In the genomic region with DNA sequence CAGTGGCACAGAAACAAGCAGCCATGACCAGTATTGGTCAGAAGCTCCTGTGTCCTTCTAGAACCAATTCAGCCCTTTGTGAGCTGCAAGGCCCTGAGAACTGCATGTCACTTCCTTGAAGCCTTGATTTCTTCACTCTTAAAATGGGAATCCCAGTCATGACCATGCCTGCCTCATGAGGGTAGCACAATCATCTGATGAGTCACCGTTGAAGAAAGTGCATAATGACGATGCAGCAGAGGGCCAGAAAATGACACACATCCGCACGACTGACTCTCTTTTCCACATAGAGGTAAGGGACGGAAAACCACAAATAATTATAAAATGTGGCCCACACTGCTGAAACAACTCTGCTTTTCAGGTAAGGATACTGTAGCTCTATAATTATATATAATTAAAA, we compare ENCODE assay signal across 21 cellular contexts.
DNase-seq lines count a peak whose midpoint lies in the region; ATAC-seq and TF ChIP-seq lines count a peak whose summit lies in the region.
"Had no signal": no experiment of that assay in that cellular context is flagged by ENCODE, and none has a peak within 500 bp of the region (broad histone marks: within the 10 kb centered on the region; RNA-seq: fewer than 3 reads in every experiment).

No MANE protein-coding gene starts in this region.

- CTCF ChIA-PET in activated CD4-positive, alpha-beta T cell treated with anti-CD3 and anti-CD28 coated beads for 36 hours (lab: Charles Lee) = interaction anchor here (1.1 kb wide), 1 partner anchor 9 kb away, joined by 3 read pairs; no protein-coding TSS in a partner anchor
- CTCF ChIA-PET in activated CD4-positive, alpha-beta T cell treated with anti-CD3 and anti-CD28 coated beads, Interleukin-2, amount 10 ng/mL, durations not matched to agents 7 days and 5 days (lab: Charles Lee) = interaction anchor here (0.6 kb wide), 1 partner anchor 526 kb away, joined by 4 read pairs; no protein-coding TSS in a partner anchor

- no peak overlapping the region for H3K27ac Mint-ChIP-seq in activated CD4-positive, alpha-beta T cell treated with anti-CD3 and anti-CD28 coated beads for 36 hours
- no peak overlapping the region for H3K27ac Mint-ChIP-seq in activated CD4-positive, alpha-beta T cell treated with anti-CD3 and anti-CD28 coated beads, Interleukin-2, amount 10 ng/mL, durations not matched to agents 7 days and 5 days
- H3K27ac Mint-ChIP-seq in stimulated activated memory B cell treated with anti-CD40 and anti-IgM and Interleukin-4, amounts not matched to agents 10 μg/mL and 1 μg/mL and 100 μg/mL, for 72 hours = no peak overlapping the region
- H3K27ac Mint-ChIP-seq: activated B cell treated with CpG ODN at 0.5 μM for 24 hours; CD4-positive, alpha-beta T cell; memory B cell; nephron progenitor cell had no signal

- no peaks in the 10 kb centered on the region for H3K36me3 ChIP-seq in SK-N-MC (ENCODE audit: insufficient read depth, low read length)
- H3K36me3 ChIP-seq: HAP-1, tibial artery had no signal

- no peaks in the 10 kb centered on the region for H3K9me3 Mint-ChIP-seq in activated CD4-positive, alpha-beta T cell treated with anti-CD3 and anti-CD28 coated beads for 36 hours (ENCODE audit: low read depth)
- H3K9me3 Mint-ChIP-seq in activated CD4-positive, alpha-beta T cell treated with anti-CD3 and anti-CD28 coated beads, Interleukin-2, amount 10 ng/mL, durations not matched to agents 7 days and 5 days = peaks cover 2% of the 10 kb centered on the region
- H3K9me3 Mint-ChIP-seq in stimulated activated memory B cell treated with anti-CD40 and anti-IgM and Interleukin-4, amounts not matched to agents 10 μg/mL and 1 μg/mL and 100 μg/mL, for 72 hours = peaks cover 10% of the 10 kb centered on the region
- H3K9me3 Mint-ChIP-seq: activated T-cell treated with anti-CD3 and anti-CD28 coated beads, Interleukin-2, amount 50 U/mL, for 4 hours; CD4-positive, alpha-beta T cell; nephron progenitor cell had no signal

- H3K36me3 Mint-ChIP-seq in activated CD4-positive, alpha-beta T cell treated with anti-CD3 and anti-CD28 coated beads for 36 hours (ENCODE audit: low read depth) = no peaks in the 10 kb centered on the region
- no peaks in the 10 kb centered on the region for H3K36me3 Mint-ChIP-seq in activated CD4-positive, alpha-beta T cell treated with anti-CD3 and anti-CD28 coated beads, Interleukin-2, amount 10 ng/mL, durations not matched to agents 7 days and 5 days (ENCODE audit: low read depth)
- no peaks in the 10 kb centered on the region for H3K36me3 Mint-ChIP-seq in stimulated activated memory B cell treated with anti-CD40 and anti-IgM and Interleukin-4, amounts not matched to agents 10 μg/mL and 1 μg/mL and 100 μg/mL, for 72 hours
- H3K36me3 Mint-ChIP-seq: memory B cell had no signal

- H3K27me3 Mint-ChIP-seq in activated CD4-positive, alpha-beta T cell treated with anti-CD3 and anti-CD28 coated beads for 36 hours = no peaks in the 10 kb centered on the region
- no peaks in the 10 kb centered on the region for H3K27me3 Mint-ChIP-seq in activated CD4-positive, alpha-beta T cell treated with anti-CD3 and anti-CD28 coated beads, Interleukin-2, amount 10 ng/mL, durations not matched to agents 7 days and 5 days
- no peaks in the 10 kb centered on the region for H3K27me3 Mint-ChIP-seq in stimulated activated memory B cell treated with anti-CD40 and anti-IgM and Interleukin-4, amounts not matched to agents 10 μg/mL and 1 μg/mL and 100 μg/mL, for 72 hours
- H3K27me3 Mint-ChIP-seq: activated B cell treated with CpG ODN at 0.5 μM for 24 hours; CD4-positive, alpha-beta T cell; memory B cell had no signal

- intact Hi-C loops in activated CD4-positive, alpha-beta T cell treated with anti-CD3 and anti-CD28 coated beads for 36 hours (cut with DNase I, micrococcal nuclease) = no loop called here

- DNase-seq in activated CD4-positive, alpha-beta T cell treated with anti-CD3 and anti-CD28 coated beads for 36 hours = peak; percentile 48
- DNase-seq in activated CD4-positive, alpha-beta T cell treated with anti-CD3 and anti-CD28 coated beads, Interleukin-2, amount 10 ng/mL, durations not matched to agents 7 days and 5 days = no peak
- peak; percentile 86 for DNase-seq in Daoy (ENCODE audit: low read depth)
- no peak for DNase-seq in SK-N-MC (ENCODE audit: low read depth, low spot score)
- peak; percentile 5 for DNase-seq in iris pigment epithelial cell (ENCODE audit: low read depth)
- no peak for DNase-seq in GM10266 (ENCODE audit: extremely low spot score)
- DNase-seq: 8988T; activated B cell treated with CpG ODN at 0.5 μM for 24 hours; activated T-cell treated with anti-CD3 and anti-CD28 coated beads, Interleukin-2, amount 50 U/mL, for 4 hours; aorta; CD4-positive, alpha-beta T cell; NCI-H69; nephron progenitor cell; PC-9; tibial artery had no signal

- peak; percentile 95 for ATAC-seq in activated CD4-positive, alpha-beta T cell treated with anti-CD3 and anti-CD28 coated beads for 36 hours
- no peak for ATAC-seq in HG03108 (IDR thresholded peaks at IDR 0.05; ENCODE audit: unreplicated experiment)
- no peak for ATAC-seq in stimulated activated memory B cell treated with anti-CD40 and anti-IgM and Interleukin-4, amounts not matched to agents 10 μg/mL and 1 μg/mL and 100 μg/mL, for 72 hours
- ATAC-seq: GM12878 had no signal

- POLR2A ChIA-PET in activated CD4-positive, alpha-beta T cell treated with anti-CD3 and anti-CD28 coated beads for 36 hours (lab: Charles Lee) = no interaction called here
- POLR2A ChIA-PET in activated CD4-positive, alpha-beta T cell treated with anti-CD3 and anti-CD28 coated beads, Interleukin-2, amount 10 ng/mL, durations not matched to agents 7 days and 5 days (lab: Charles Lee) = no interaction called here

- H3K4me1 Mint-ChIP-seq in activated CD4-positive, alpha-beta T cell treated with anti-CD3 and anti-CD28 coated beads for 36 hours = peaks cover 7% of the 10 kb centered on the region
- H3K4me1 Mint-ChIP-seq in activated CD4-positive, alpha-beta T cell treated with anti-CD3 and anti-CD28 coated beads, Interleukin-2, amount 10 ng/mL, durations not matched to agents 7 days and 5 days = no peaks in the 10 kb centered on the region
- no peaks in the 10 kb centered on the region for H3K4me1 Mint-ChIP-seq in stimulated activated memory B cell treated with anti-CD40 and anti-IgM and Interleukin-4, amounts not matched to agents 10 μg/mL and 1 μg/mL and 100 μg/mL, for 72 hours
- H3K4me1 Mint-ChIP-seq: activated B cell treated with CpG ODN at 0.5 μM for 24 hours, memory B cell had no signal

- no peak overlapping the region for H3K4me3 Mint-ChIP-seq in activated CD4-positive, alpha-beta T cell treated with anti-CD3 and anti-CD28 coated beads for 36 hours
- H3K4me3 Mint-ChIP-seq in activated CD4-positive, alpha-beta T cell treated with anti-CD3 and anti-CD28 coated beads, Interleukin-2, amount 10 ng/mL, durations not matched to agents 7 days and 5 days = no peak overlapping the region
- no peak overlapping the region for H3K4me3 Mint-ChIP-seq in stimulated activated memory B cell treated with anti-CD40 and anti-IgM and Interleukin-4, amounts not matched to agents 10 μg/mL and 1 μg/mL and 100 μg/mL, for 72 hours
- H3K4me3 Mint-ChIP-seq: activated B cell treated with CpG ODN at 0.5 μM for 24 hours; activated T-cell treated with anti-CD3 and anti-CD28 coated beads, Interleukin-2, amount 50 U/mL, for 4 hours; CD4-positive, alpha-beta T cell; memory B cell; nephron progenitor cell had no signal

- TF ChIP-seq CTCF in GM10266 (IDR thresholded peaks at IDR 0.05; ENCODE audit: control insufficient read depth, insufficient read depth, low read depth, missing control alignments) = no peak

- no peak overlapping the region for H3K4me3 ChIP-seq in SK-N-MC
- H3K4me3 ChIP-seq: coronary artery, GM12878, HAP-1, PC-9, tibial artery had no signal

- peak overlapping the region; percentile 37 for H3K27ac ChIP-seq in SK-N-MC
- H3K27ac ChIP-seq: coronary artery, PC-9, tibial artery had no signal

- H3K9me3 ChIP-seq in SK-N-MC (ENCODE audit: low read depth, low read length) = no peaks in the 10 kb centered on the region
- H3K9me3 ChIP-seq: HAP-1, tibial artery had no signal

- H3K9ac ChIP-seq in SK-N-MC (ENCODE audit: insufficient read length) = no peak overlapping the region

Comparison
In these comparisons a context has a peak if more than half of its experiments do, and no peak if none do; other contexts are left out.
1. DNase-seq: peak in activated CD4-positive, alpha-beta T cell treated with anti-CD3 and anti-CD28 coated beads for 36 hours (single experiment), Daoy (single experiment) and iris pigment epithelial cell (single experiment); none in activated CD4-positive, alpha-beta T cell treated with anti-CD3 and anti-CD28 coated beads, Interleukin-2, amount 10 ng/mL, durations not matched to agents 7 days and 5 days (single experiment), SK-N-MC (single experiment) and GM10266 (single experiment).